Comparison of ENCODE assay signal across 12 cellular contexts in genomic region chr9:38689678-38690077, GRCh38. TPM values are rescaled to one million over a fixed set of nuclear protein-coding genes. Genes with fewer than 3 reads are reported as not detected.
DNase-seq lines count a peak whose midpoint lies in the region; ATAC-seq and TF ChIP-seq lines count a peak whose summit lies in the region.
"Had no signal": no experiment of that assay in that cellular context is flagged by ENCODE, and none has a peak within 500 bp of the region (broad histone marks: within the 10 kb centered on the region; RNA-seq: fewer than 3 reads in every experiment).

No MANE protein-coding gene starts in this region.

- H3K4me3 ChIP-seq in BE2C (ENCODE audit: low read depth, low read length): no peak overlapping the region

- no peak for ATAC-seq in HG03196 (IDR thresholded peaks at IDR 0.05; ENCODE audit: unreplicated experiment)

- peak overlapping the region; percentile 81 for H3K27ac ChIP-seq in angular gyrus (ENCODE audit: low read depth, low read length)

- H3K4me1 ChIP-seq in BE2C: no peaks in the 10 kb centered on the region; the same call in 1 of the 2 replicates

- DNase-seq in BE2C (peak; percentile 40), NCI-H128 (lab: John Stamatoyannopoulos, UW; ENCODE audit: unreplicated experiment) (peak; percentile 18), islet precursor cell (peak; percentile 80), cerebellar nuclear complex (lab: John Stamatoyannopoulos, UW) (no peak), HUDEP-2 (lab: John Stamatoyannopoulos, UW; ENCODE audit: unreplicated experiment in 76 of 76) (no peak)
- DNase-seq in activated CD4-positive, CD25-positive, alpha-beta regulatory T cell (lab: John Stamatoyannopoulos, UW): no peak
- DNase-seq: activated CD4-positive, alpha-beta T cell treated with anti-CD3 and anti-CD28 coated beads, Interleukin-2, amount 10 ng/mL, durations not matched to agents 7 days and 5 days; NK-92 treated with Interleukin-12 subunit alpha and Interleukin-12 subunit beta, amount 100 ng/mL, for 24 hours; stimulated activated CD4-positive, alpha-beta T cell treated with anti-CD3 and anti-CD28 coated beads, Interleukin-4, amount 100 ng/mL, for 4 hours had no signal

- no peak for TF ChIP-seq CTCF in BE2C (IDR thresholded peaks at IDR 0.05; ENCODE audit: low read depth, low read length)

- H3K27me3 ChIP-seq in BE2C: no peaks in the 10 kb centered on the region

- H3K9me3 ChIP-seq in BE2C: no peaks in the 10 kb centered on the region

- H3K36me3 ChIP-seq in BE2C: no peaks in the 10 kb centered on the region

RNA-seq across cellular contexts. Expression of gene FAM240B, which starts 30.3 kb away (rescaled TPM):
- polyA plus RNA-seq in BE2C (2012; ENCODE audit: insufficient read depth, insufficient read length, low read depth): not detected
- polyA plus RNA-seq: CD14-positive monocyte had no signal

Comparison
In these comparisons a context has a peak if more than half of its experiments do, and no peak if none do; other contexts are left out.
1. DNase-seq: peak in BE2C (single experiment), NCI-H128 (single experiment) and islet precursor cell (single experiment); none in cerebellar nuclear complex (0 of 2), activated CD4-positive, CD25-positive, alpha-beta regulatory T cell (0 of 4) and HUDEP-2 (0 of 76).